1 cellular context compared by ENCODE assay signal in the genomic region with DNA sequence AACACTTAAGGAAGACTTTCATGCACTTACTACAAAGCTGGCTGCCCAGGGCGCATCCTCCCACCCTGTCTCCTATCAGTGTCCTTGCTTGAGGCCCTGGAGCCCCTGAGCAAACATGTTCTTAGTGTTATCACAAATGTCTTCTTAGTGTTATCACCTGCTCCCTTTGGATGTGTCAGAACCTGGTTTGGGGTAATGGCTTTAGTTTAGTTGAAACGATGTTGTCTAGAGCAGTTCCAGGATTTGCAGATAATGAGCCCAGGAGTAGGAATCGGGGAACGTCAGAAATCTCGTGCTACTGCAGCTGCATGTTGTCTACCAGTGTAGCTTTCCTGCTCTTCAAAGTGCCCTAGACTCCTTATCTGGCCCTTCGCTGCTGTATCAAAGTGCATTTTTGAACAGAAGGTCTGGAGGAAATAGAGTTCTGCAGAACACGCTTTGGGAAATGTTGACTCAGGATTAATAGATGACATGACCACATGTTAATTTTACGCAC.
TF ChIP-seq lines count a peak whose summit lies in the region.

No MANE protein-coding gene starts in this region.

TF ChIP-seq in K562, 482 proteins besides CTCF, POLR2A, EP300 and RAD21 (continues in another document):
- TF ChIP-seq, protein P1, sequence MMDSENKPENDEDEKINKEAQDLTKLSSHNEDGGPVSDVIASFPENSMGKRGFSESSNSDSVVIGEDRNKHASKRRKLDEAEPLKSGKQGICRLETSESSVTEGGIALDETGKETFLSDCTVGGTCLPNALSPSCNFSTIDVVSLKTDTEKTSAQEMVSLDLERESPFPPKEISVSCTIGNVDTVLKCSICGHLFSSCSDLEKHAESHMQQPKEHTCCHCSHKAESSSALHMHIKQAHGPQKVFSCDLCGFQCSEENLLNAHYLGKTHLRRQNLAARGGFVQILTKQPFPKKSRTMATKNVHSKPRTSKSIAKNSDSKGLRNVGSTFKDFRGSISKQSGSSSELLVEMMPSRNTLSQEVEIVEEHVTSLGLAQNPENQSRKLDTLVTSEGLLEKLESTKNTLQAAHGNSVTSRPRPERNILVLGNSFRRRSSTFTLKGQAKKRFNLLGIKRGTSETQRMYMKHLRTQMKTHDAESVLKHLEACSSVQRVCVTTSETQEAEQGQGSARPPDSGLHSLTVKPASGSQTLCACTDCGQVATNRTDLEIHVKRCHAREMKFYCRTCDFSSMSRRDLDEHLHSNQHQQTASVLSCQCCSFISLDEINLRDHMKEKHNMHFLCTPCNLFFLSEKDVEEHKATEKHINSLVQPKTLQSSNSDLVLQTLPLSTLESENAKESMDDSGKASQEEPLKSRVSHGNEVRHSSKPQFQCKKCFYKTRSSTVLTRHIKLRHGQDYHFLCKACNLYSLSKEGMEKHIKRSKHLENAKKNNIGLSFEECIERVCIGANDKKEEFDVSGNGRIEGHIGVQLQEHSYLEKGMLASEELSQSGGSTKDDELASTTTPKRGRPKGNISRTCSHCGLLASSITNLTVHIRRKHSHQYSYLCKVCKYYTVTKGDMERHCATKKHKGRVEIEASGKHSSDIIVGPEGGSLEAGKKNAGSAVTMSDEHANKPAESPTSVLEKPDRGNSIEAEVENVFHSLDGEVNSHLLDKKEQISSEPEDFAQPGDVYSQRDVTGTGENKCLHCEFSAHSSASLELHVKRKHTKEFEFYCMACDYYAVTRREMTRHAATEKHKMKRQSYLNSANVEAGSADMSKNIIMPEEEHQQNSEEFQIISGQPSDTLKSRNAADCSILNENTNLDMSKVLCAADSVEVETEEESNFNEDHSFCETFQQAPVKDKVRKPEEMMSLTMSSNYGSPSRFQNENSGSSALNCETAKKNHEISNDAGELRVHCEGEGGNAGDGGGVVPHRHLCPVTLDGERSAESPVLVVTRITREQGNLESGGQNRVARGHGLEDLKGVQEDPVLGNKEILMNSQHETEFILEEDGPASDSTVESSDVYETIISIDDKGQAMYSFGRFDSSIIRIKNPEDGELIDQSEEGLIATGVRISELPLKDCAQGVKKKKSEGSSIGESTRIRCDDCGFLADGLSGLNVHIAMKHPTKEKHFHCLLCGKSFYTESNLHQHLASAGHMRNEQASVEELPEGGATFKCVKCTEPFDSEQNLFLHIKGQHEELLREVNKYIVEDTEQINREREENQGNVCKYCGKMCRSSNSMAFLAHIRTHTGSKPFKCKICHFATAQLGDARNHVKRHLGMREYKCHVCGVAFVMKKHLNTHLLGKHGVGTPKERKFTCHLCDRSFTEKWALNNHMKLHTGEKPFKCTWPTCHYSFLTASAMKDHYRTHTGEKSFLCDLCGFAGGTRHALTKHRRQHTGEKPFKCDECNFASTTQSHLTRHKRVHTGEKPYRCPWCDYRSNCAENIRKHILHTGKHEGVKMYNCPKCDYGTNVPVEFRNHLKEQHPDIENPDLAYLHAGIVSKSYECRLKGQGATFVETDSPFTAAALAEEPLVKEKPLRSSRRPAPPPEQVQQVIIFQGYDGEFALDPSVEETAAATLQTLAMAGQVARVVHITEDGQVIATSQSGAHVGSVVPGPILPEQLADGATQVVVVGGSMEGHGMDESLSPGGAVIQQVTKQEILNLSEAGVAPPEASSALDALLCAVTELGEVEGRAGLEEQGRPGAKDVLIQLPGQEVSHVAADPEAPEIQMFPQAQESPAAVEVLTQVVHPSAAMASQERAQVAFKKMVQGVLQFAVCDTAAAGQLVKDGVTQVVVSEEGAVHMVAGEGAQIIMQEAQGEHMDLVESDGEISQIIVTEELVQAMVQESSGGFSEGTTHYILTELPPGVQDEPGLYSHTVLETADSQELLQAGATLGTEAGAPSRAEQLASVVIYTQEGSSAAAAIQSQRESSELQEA (IDR thresholded peaks at IDR 0.05; ENCODE audit: low read depth): no peak
- TF ChIP-seq CTBP1 (IDR thresholded peaks at IDR 0.05; ENCODE audit: borderline replicate concordance) (peak; percentile 78; the same call in 1 of the 2 replicates), ZNF561 (CRISPR knock-in tag; conservative IDR thresholded peaks at IDR 0.05) (no peak), ZNF384 (IDR thresholded peaks at IDR 0.05; ENCODE audit: low read depth, low read length) (no peak), TEAD4 (IDR thresholded peaks at IDR 0.05; ENCODE audit: low read length) (peak; percentile 62), TEAD4 (CRISPR knock-in tag; IDR thresholded peaks at IDR 0.05; ENCODE audit: borderline replicate concordance) (no peak), KLF16 (IDR thresholded peaks at IDR 0.05) (0 out of 2 replicates have a peak, but pooled peaks have one; percentile 4), BHLHE40 (IDR thresholded peaks at IDR 0.05; ENCODE audit: low read length) (peak; percentile 71), RCOR1 (IDR thresholded peaks at IDR 0.05; ENCODE audit: borderline replicate concordance in 1 of 2, low read depth in 2 of 2, low read length in 2 of 2) (peak in 1 of 2 experiments; percentile 92; a peak in 2 of 4 replicates), MCM5 (IDR thresholded peaks at IDR 0.05; ENCODE audit: low read depth) (no peak), ZNF75A (CRISPR knock-in tag; IDR thresholded peaks at IDR 0.05) (no peak), L3MBTL2 (IDR thresholded peaks at IDR 0.05) (no peak), NR1H2 (CRISPR knock-in tag; IDR thresholded peaks at IDR 0.05) (no peak), JUND (IDR thresholded peaks at IDR 0.05; ENCODE audit: borderline replicate concordance, low read depth, low read length) (0 out of 2 replicates have a peak, but pooled peaks have one; percentile 33), JUND (tag; IDR thresholded peaks at IDR 0.05; ENCODE audit: borderline replicate concordance, low read depth, low read length) (peak; percentile 12; the same call in 1 of the 3 replicates), NCOR1 (IDR thresholded peaks at IDR 0.05) (peak; percentile 43; the same call in 1 of the 2 replicates), TARDBP (IDR thresholded peaks at IDR 0.05) (no peak), ZNF431 (CRISPR knock-in tag; IDR thresholded peaks at IDR 0.05) (no peak), CBX5 (IDR thresholded peaks at IDR 0.05; ENCODE audit: borderline replicate concordance, low read depth) (no peak), ZC3H8 (IDR thresholded peaks at IDR 0.05) (no peak), CBFA2T2 (conservative IDR thresholded peaks at IDR 0.05) (peak; percentile 77), SMARCB1 (IDR thresholded peaks at IDR 0.05; ENCODE audit: insufficient read length, low read depth) (no peak), KDM1A (IDR thresholded peaks at IDR 0.05) (peak; percentile 45 to 56; a peak in 2 of 4 replicates), NR2C2 (CRISPR knock-in tag; IDR thresholded peaks at IDR 0.05) (no peak; the same call in 1 of the 2 replicates), NR2C2 (tag; IDR thresholded peaks at IDR 0.05) (no peak), SIN3A (IDR thresholded peaks at IDR 0.05; ENCODE audit: borderline replicate concordance in 2 of 2, control insufficient read depth in 1 of 2, low read depth in 2 of 2, low read length in 2 of 2) (no peak), TCF3 (CRISPR knock-in tag; IDR thresholded peaks at IDR 0.05) (peak; percentile 73), DPF2 (IDR thresholded peaks at IDR 0.05) (peak; percentile 42; the same call in 1 of the 2 replicates), TGIF2 (CRISPR knock-in tag; IDR thresholded peaks at IDR 0.05) (no peak), HIVEP1 (CRISPR knock-in tag; IDR thresholded peaks at IDR 0.05) (no peak), SIRT6 (IDR thresholded peaks at IDR 0.05; ENCODE audit: low read depth, low read length) (no peak), HMG20A (CRISPR knock-in tag; conservative IDR thresholded peaks at IDR 0.05) (no peak), ZNF316 (IDR thresholded peaks at IDR 0.05) (peak; percentile 47; the same call in 1 of the 2 replicates), MCM2 (IDR thresholded peaks at IDR 0.05; ENCODE audit: low read depth) (no peak), ARID1B (IDR thresholded peaks at IDR 0.05) (peak; percentile 61), NR4A1 (CRISPR knock-in tag; IDR thresholded peaks at IDR 0.05) (no peak), NR4A1 (tag; IDR thresholded peaks at IDR 0.05) (no peak), KLF1 (tag; IDR thresholded peaks at IDR 0.05) (no peak), CSDE1 (IDR thresholded peaks at IDR 0.05) (no peak), TCF7 (IDR thresholded peaks at IDR 0.05; ENCODE audit: borderline replicate concordance) (no peak), DACH1 (IDR thresholded peaks at IDR 0.05; ENCODE audit: partially characterized antibody) (no peak), SMARCE1 (IDR thresholded peaks at IDR 0.05) (no peak)
- TF ChIP-seq, protein P2, sequence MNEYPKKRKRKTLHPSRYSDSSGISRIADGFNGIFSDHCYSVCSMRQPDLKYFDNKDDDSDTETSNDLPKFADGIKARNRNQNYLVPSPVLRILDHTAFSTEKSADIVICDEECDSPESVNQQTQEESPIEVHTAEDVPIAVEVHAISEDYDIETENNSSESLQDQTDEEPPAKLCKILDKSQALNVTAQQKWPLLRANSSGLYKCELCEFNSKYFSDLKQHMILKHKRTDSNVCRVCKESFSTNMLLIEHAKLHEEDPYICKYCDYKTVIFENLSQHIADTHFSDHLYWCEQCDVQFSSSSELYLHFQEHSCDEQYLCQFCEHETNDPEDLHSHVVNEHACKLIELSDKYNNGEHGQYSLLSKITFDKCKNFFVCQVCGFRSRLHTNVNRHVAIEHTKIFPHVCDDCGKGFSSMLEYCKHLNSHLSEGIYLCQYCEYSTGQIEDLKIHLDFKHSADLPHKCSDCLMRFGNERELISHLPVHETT (CRISPR knock-in tag; conservative IDR thresholded peaks at IDR 0.05 in 1 of 2, IDR thresholded peaks at IDR 0.05 in 1 of 2): no peak
- TF ChIP-seq, protein P3, sequence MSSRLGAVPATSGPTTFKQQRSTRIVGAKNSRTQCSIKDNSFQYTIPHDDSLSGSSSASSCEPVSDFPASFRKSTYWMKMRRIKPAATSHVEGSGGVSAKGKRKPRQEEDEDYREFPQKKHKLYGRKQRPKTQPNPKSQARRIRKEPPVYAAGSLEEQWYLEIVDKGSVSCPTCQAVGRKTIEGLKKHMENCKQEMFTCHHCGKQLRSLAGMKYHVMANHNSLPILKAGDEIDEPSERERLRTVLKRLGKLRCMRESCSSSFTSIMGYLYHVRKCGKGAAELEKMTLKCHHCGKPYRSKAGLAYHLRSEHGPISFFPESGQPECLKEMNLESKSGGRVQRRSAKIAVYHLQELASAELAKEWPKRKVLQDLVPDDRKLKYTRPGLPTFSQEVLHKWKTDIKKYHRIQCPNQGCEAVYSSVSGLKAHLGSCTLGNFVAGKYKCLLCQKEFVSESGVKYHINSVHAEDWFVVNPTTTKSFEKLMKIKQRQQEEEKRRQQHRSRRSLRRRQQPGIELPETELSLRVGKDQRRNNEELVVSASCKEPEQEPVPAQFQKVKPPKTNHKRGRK (tag; IDR thresholded peaks at IDR 0.05): no peak
- TF ChIP-seq, protein P4, sequence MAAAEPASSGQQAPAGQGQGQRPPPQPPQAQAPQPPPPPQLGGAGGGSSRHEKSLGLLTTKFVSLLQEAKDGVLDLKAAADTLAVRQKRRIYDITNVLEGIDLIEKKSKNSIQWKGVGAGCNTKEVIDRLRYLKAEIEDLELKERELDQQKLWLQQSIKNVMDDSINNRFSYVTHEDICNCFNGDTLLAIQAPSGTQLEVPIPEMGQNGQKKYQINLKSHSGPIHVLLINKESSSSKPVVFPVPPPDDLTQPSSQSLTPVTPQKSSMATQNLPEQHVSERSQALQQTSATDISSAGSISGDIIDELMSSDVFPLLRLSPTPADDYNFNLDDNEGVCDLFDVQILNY (CRISPR knock-in tag; IDR thresholded peaks at IDR 0.05): 0 out of 2 replicates have a peak, but pooled peaks have one; percentile 27
- TF ChIP-seq, protein P5, sequence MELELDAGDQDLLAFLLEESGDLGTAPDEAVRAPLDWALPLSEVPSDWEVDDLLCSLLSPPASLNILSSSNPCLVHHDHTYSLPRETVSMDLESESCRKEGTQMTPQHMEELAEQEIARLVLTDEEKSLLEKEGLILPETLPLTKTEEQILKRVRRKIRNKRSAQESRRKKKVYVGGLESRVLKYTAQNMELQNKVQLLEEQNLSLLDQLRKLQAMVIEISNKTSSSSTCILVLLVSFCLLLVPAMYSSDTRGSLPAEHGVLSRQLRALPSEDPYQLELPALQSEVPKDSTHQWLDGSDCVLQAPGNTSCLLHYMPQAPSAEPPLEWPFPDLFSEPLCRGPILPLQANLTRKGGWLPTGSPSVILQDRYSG (tag; conservative IDR thresholded peaks at IDR 0.05; ENCODE audit: low read depth): no peak
- TF ChIP-seq, protein P6, sequence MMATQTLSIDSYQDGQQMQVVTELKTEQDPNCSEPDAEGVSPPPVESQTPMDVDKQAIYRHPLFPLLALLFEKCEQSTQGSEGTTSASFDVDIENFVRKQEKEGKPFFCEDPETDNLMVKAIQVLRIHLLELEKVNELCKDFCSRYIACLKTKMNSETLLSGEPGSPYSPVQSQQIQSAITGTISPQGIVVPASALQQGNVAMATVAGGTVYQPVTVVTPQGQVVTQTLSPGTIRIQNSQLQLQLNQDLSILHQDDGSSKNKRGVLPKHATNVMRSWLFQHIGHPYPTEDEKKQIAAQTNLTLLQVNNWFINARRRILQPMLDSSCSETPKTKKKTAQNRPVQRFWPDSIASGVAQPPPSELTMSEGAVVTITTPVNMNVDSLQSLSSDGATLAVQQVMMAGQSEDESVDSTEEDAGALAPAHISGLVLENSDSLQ (IDR thresholded peaks at IDR 0.05): no peak
- TF ChIP-seq, protein P7, sequence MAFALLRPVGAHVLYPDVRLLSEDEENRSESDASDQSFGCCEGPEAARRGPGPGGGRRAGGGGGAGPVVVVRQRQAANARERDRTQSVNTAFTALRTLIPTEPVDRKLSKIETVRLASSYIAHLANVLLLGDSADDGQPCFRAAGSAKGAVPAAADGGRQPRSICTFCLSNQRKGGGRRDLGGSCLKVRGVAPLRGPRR (CRISPR knock-in tag; IDR thresholded peaks at IDR 0.05): no peak
- TF ChIP-seq, protein P8, sequence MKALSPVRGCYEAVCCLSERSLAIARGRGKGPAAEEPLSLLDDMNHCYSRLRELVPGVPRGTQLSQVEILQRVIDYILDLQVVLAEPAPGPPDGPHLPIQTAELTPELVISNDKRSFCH (CRISPR knock-in tag; IDR thresholded peaks at IDR 0.05): no peak
- TF ChIP-seq, protein P8 (tag; IDR thresholded peaks at IDR 0.05): 0 out of 2 replicates have a peak, but pooled peaks have one; percentile 37
- TF ChIP-seq, protein P9, sequence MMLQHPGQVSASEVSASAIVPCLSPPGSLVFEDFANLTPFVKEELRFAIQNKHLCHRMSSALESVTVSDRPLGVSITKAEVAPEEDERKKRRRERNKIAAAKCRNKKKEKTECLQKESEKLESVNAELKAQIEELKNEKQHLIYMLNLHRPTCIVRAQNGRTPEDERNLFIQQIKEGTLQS (IDR thresholded peaks at IDR 0.05): no peak
- TF ChIP-seq, protein P9 (CRISPR knock-in tag; conservative IDR thresholded peaks at IDR 0.05): no peak
